In genomic region chr6:111724505-111724904, GRCh38 we compare ENCODE assay signal across 9 cellular contexts.
DNase-seq lines count a peak whose midpoint lies in the region; ATAC-seq, FAIRE-seq and TF ChIP-seq lines count a peak whose summit lies in the region.
"Had no signal": no experiment of that assay in that cellular context is flagged by ENCODE, and none has a peak within 500 bp of the region (broad histone marks: within the 10 kb centered on the region; RNA-seq: fewer than 3 reads in every experiment).

No MANE protein-coding gene starts in this region.

- DNase-seq in SIG-M5 treated with dmso at 0.1 percent for 504 hours (lab: John Stamatoyannopoulos, UW; ENCODE audit: unreplicated experiment) (peak; percentile 75), SIG-M5 (lab: John Stamatoyannopoulos, UW) (no peak), SK-N-MC (ENCODE audit: low read depth, low spot score) (no peak), spleen (no peak), mammary epithelial cell (no peak), HTR-8/SVneo (ENCODE audit: insufficient read length, low spot score) (no peak), DMS 273 treated with DMSO at 0.1 percent for 48 hours (lab: John Stamatoyannopoulos, UW) (no peak)

- H3K9ac ChIP-seq in SK-N-MC (ENCODE audit: insufficient read length) = no peak overlapping the region
- no peak overlapping the region for H3K9ac ChIP-seq in mammary epithelial cell (ENCODE audit: insufficient read depth, low read length)

- H3K9me3 ChIP-seq in SK-N-MC (ENCODE audit: low read depth, low read length) (no peaks in the 10 kb centered on the region), spleen (no peaks in the 10 kb centered on the region), mammary epithelial cell (replicated peaks; ENCODE audit: insufficient read depth, low read length) (no peaks in the 10 kb centered on the region)

- no peak overlapping the region for H3K4me3 ChIP-seq in SK-N-MC
- peak overlapping the region in 1 of 8 donors; percentile 14 for H3K4me3 ChIP-seq in spleen
- H3K4me3 ChIP-seq in mammary epithelial cell (replicated peaks in 1 of 3; ENCODE audit: insufficient read depth in 1 of 3, low read depth in 2 of 3, low read length in 3 of 3) = no peak overlapping the region

- H3K27me3 ChIP-seq in spleen (replicated peaks in 1 of 7) (no peaks in the 10 kb centered on the region), mammary epithelial cell (ENCODE audit: insufficient read depth, low read length) (no peaks in the 10 kb centered on the region)

- peaks cover 12% of the 10 kb centered on the region for H3K79me2 ChIP-seq in mammary epithelial cell (ENCODE audit: insufficient read depth, low read length)

- no peak for TF ChIP-seq POLR2A in spleen (IDR thresholded peaks at IDR 0.05)

- H3K36me3 ChIP-seq in SK-N-MC (ENCODE audit: insufficient read depth, low read length) (peaks cover 12% of the 10 kb centered on the region), spleen (peaks cover 0 to 30% (median 2%) of the 10 kb centered on the region in 6 donors), mammary epithelial cell (ENCODE audit: insufficient read depth, low read length) (no peaks in the 10 kb centered on the region)

- intact Hi-C loops in spleen (cut with DNase I; ENCODE audit: low total_unique reads) (loop anchor here (10.0 kb wide), 1 partner anchor 150 kb away; the partner anchor contains the start of gene FYN), mammary epithelial cell (cut with micrococcal nuclease) (loop anchor here (5.0 kb wide), 1 partner anchor 128 kb away; no protein-coding TSS in a partner anchor)

- no peak overlapping the region for H3K4me2 ChIP-seq in mammary epithelial cell (ENCODE audit: insufficient read depth, low read depth, low read length)

- H3K27ac ChIP-seq in SK-N-MC (peak overlapping the region; percentile 45; the same call in 1 of the 2 replicates), spleen (peak overlapping the region in 6 of 8 donors; percentile 33 to 73 (median 60)), mammary epithelial cell (ENCODE audit: insufficient read depth, low read depth, low read length) (no peak overlapping the region)
- H3K27ac ChIP-seq: 22Rv1 had no signal

- no peak for FAIRE-seq in HTR-8/SVneo (lab: Jason Lieb, UNC)

- TF ChIP-seq CTCF in spleen (IDR thresholded peaks at IDR 0.05 in 8 of 11, conservative IDR thresholded peaks at IDR 0.05 in 3 of 11) (no peak), mammary epithelial cell (conservative IDR thresholded peaks at IDR 0.05 in 1 of 2, IDR thresholded peaks at IDR 0.05 in 1 of 2; ENCODE audit: extremely low read depth in 1 of 2, insufficient read depth in 1 of 2, low read depth in 1 of 2, low read length in 2 of 2) (no peak)

- in situ Hi-C loops in mammary epithelial cell (cut with MboI; ENCODE audit: low sequenced_read_pairs in 2 of 2) = no loop called here

- dilution Hi-C loops in mammary epithelial cell (cut with HindIII; ENCODE audit: low sequenced_read_pairs) = no loop called here

- peak; percentile 96 for ATAC-seq in HG02943 (IDR thresholded peaks at IDR 0.05; ENCODE audit: low read depth, unreplicated experiment)

- H4K20me1 ChIP-seq in mammary epithelial cell (ENCODE audit: insufficient read depth, low read length) = no peaks in the 10 kb centered on the region

- peaks cover 26 to 98% (median 60%) of the 10 kb centered on the region in 6 donors for H3K4me1 ChIP-seq in spleen
- peaks cover 6% of the 10 kb centered on the region for H3K4me1 ChIP-seq in mammary epithelial cell (ENCODE audit: insufficient read depth, low read length)

- no TSS peak for BruUV-seq in mammary epithelial cell (replicated peaks; lab: Mats Ljungman, UMichigan)

- WGBS in spleen, 5 donors = 16 to 34% (median 22%) methylated on average over 3 of the region's 3 CpGs
- 14% methylated on average over 3 of the region's 3 CpGs for WGBS in mammary epithelial cell (ENCODE audit: low coverage, missing lambda C conversion rate)

- CTCF ChIA-PET in mammary epithelial cell (lab: Charles Lee; ENCODE audit: low non-redundant PET) = no interaction called here

- no peak overlapping the region for H2AFZ ChIP-seq in mammary epithelial cell (ENCODE audit: low read depth, low read length)
